ENCODE assay signal across 14 cellular contexts in the genomic region with DNA sequence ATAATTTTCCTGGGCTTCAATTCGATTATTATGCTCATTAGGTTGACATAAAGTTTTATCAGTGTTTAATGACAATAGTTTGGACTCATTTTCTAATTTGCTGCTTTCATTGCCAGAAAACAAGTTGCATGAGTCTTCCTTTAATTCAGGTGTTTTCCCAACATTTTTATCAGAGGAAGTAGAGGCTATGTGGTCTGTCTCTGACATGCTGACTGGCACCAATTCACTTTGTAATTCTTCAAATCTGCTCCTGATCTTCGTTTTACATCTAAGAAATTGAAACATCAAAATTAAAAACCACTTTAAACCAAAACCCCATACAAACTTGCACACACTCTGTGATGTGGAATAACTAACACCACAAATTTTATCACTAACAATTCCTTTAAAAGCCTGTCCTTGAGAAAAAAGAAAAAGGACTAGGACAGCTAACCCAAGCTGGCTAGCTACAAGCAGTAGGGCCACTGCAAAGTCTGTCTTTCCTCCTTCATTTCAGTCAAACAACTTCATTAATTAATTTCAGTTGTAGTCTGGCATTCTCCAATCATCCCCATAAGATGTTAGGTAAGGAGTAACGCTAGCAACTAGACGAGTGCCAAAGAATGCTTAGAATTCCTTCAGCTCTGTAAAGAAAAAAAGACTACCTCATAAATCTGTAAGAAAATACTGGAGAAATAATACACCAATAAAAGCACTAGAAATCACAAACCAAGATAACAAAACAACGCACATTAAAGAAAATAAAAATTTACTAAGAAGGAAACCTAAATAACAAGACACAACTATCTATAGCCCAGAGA. TPM values are rescaled to one million over a fixed set of nuclear protein-coding genes. Genes with fewer than 3 reads are reported as not detected.
DNase-seq lines count a peak whose midpoint lies in the region; ATAC-seq, FAIRE-seq and TF ChIP-seq lines count a peak whose summit lies in the region.
"Had no signal": no experiment of that assay in that cellular context is flagged by ENCODE, and none has a peak within 500 bp of the region (broad histone marks: within the 10 kb centered on the region; RNA-seq: fewer than 3 reads in every experiment).

No MANE protein-coding gene starts in this region.

- H3K4me2 ChIP-seq in GM23248 (ENCODE audit: unreplicated experiment) (peak overlapping the region; percentile 13), keratinocyte (ENCODE audit: control insufficient read depth, extremely low read depth, insufficient read depth, low read depth, low read length) (peak overlapping the region; percentile 25)

- in situ Hi-C loops in GM23248 (cut with MboI), result no loop called here

- no peak overlapping the region for H3K4me3 Mint-ChIP-seq in stimulated activated effector memory CD8-positive, alpha-beta T cell treated with anti-CD3 and anti-CD28 coated beads, Interleukin-12 subunit alpha, Interleukin-12 subunit beta, amount 100 ng/mL, for 72 hours

- 39 to 45% methylated on average over 5 of the region's 5 CpGs for WGBS in GM23248 (ENCODE audit: low coverage in 1 of 2, low lambda C conversion rate in 2 of 2, missing lambda C conversion rate in 2 of 2), 2 experiments

- no peaks in the 10 kb centered on the region for H3K9me1 ChIP-seq in keratinocyte (ENCODE audit: control insufficient read depth, extremely low read depth, insufficient read depth, low read length)

- H3K79me2 ChIP-seq in GM23248 (ENCODE audit: insufficient read depth) (peaks cover 92% of the 10 kb centered on the region), keratinocyte (ENCODE audit: control insufficient read depth, insufficient read depth, low read length) (peaks cover 39% of the 10 kb centered on the region)

- H3K9ac ChIP-seq in GM23248 (peak overlapping the region; percentile 7; the same call in 1 of the 2 replicates), keratinocyte (ENCODE audit: control insufficient read depth, extremely low read depth, insufficient read depth, low read length) (no peak overlapping the region), colonic mucosa (ENCODE audit: low read depth in 2 of 2, low read length in 2 of 2) (no peak overlapping the region)

- H3K4me1 ChIP-seq in GM23248 (ENCODE audit: insufficient read depth) (peaks cover 8% of the 10 kb centered on the region; the same call in 1 of the 2 replicates), keratinocyte (ENCODE audit: control insufficient read depth, extremely low read depth, insufficient read depth, low read length) (peaks cover 12% of the 10 kb centered on the region), colonic mucosa (peaks cover 4% of the 10 kb centered on the region)

- peak overlapping the region; percentile 13 for H3K27ac Mint-ChIP-seq in stimulated activated effector memory CD8-positive, alpha-beta T cell treated with anti-CD3 and anti-CD28 coated beads, Interleukin-12 subunit alpha, Interleukin-12 subunit beta, amount 100 ng/mL, for 72 hours

- ATAC-seq in stimulated activated effector memory CD8-positive, alpha-beta T cell treated with anti-CD3 and anti-CD28 coated beads, Interleukin-12 subunit alpha, Interleukin-12 subunit beta, amount 100 ng/mL, for 72 hours, result no peak
- ATAC-seq: GM12878 had no signal

- 0 out of 2 replicates have a peak, but pooled peaks cover 3% of the 10 kb centered on the region for H3F3A ChIP-seq in GM23248 (ENCODE audit: insufficient read depth)

- no peak overlapping the region for H3K4me3 ChIP-seq in GM23248
- no peak overlapping the region for H3K4me3 ChIP-seq in keratinocyte (ENCODE audit: control insufficient read depth in 2 of 3, extremely low read depth in 1 of 3, insufficient read depth in 2 of 3, low read depth in 1 of 3, low read length in 3 of 3)
- no peak overlapping the region for H3K4me3 ChIP-seq in colonic mucosa
- H3K4me3 ChIP-seq: adrenal gland, GM12878, heart right ventricle, lower lobe of right lung had no signal

- peaks cover 41% of the 10 kb centered on the region for H3K4me1 Mint-ChIP-seq in stimulated activated effector memory CD8-positive, alpha-beta T cell treated with anti-CD3 and anti-CD28 coated beads, Interleukin-12 subunit alpha, Interleukin-12 subunit beta, amount 100 ng/mL, for 72 hours

- no peaks in the 10 kb centered on the region for H3K9me3 ChIP-seq in GM23248 (ENCODE audit: low read depth)
- H3K9me3 ChIP-seq in keratinocyte (ENCODE audit: control insufficient read depth, low read depth, low read length), result no peaks in the 10 kb centered on the region
- H3K9me3 ChIP-seq in colonic mucosa, result no peaks in the 10 kb centered on the region
- H3K9me3 ChIP-seq: adrenal gland, lower lobe of right lung had no signal

- TF ChIP-seq CTCF in VCaP (conservative IDR thresholded peaks at IDR 0.05) (no peak), keratinocyte (optimal IDR thresholded peaks at IDR 0.05 in 1 of 3, IDR thresholded peaks at IDR 0.05 in 1 of 3, conservative IDR thresholded peaks at IDR 0.05 in 1 of 3; ENCODE audit: extremely low read depth in 1 of 3, insufficient read depth in 2 of 3, low read length in 3 of 3) (no peak), colonic mucosa (IDR thresholded peaks at IDR 0.05) (no peak)

- H3K9me2 ChIP-seq in GM23248 (ENCODE audit: insufficient read depth), result no peaks in the 10 kb centered on the region

- H4K20me1 ChIP-seq in GM23248 (ENCODE audit: insufficient read depth) (no peaks in the 10 kb centered on the region), keratinocyte (ENCODE audit: control insufficient read depth, extremely low read depth, insufficient read depth, low read length) (no peaks in the 10 kb centered on the region)

- H3K36me3 Mint-ChIP-seq in stimulated activated effector memory CD8-positive, alpha-beta T cell treated with anti-CD3 and anti-CD28 coated beads, Interleukin-12 subunit alpha, Interleukin-12 subunit beta, amount 100 ng/mL, for 72 hours, result peaks cover 40% of the 10 kb centered on the region

- FAIRE-seq in keratinocyte (lab: Jason Lieb, UNC) (peak; percentile 63), frontal cortex (lab: Jason Lieb, UNC) (no peak)
- FAIRE-seq: GM12878 had no signal

- H2AFZ ChIP-seq in GM23248 (no peak overlapping the region), keratinocyte (ENCODE audit: control insufficient read depth, low read length) (no peak overlapping the region)

- dilution Hi-C loops in keratinocyte (cut with MboI; ENCODE audit: extremely low pct_ligation_motif_present, low sequenced_read_pairs), result no loop called here

- intact Hi-C loops in colonic mucosa (cut with DNase I), result no loop called here

- H3K27me3 ChIP-seq in GM23248 (replicated peaks; ENCODE audit: insufficient read depth), result no peaks in the 10 kb centered on the region
- H3K27me3 ChIP-seq in keratinocyte (ENCODE audit: control insufficient read depth, extremely low read depth, insufficient read depth, low read length), result no peaks in the 10 kb centered on the region
- H3K27me3 ChIP-seq in colonic mucosa, result no peaks in the 10 kb centered on the region
- H3K27me3 ChIP-seq: adrenal gland, heart right ventricle had no signal

- H3K36me3 ChIP-seq in GM23248 (ENCODE audit: low read depth) (no peaks in the 10 kb centered on the region), keratinocyte (ENCODE audit: control insufficient read depth in 2 of 2, extremely low read depth in 1 of 2, insufficient read depth in 2 of 2, low read length in 2 of 2) (no peaks in the 10 kb centered on the region), colonic mucosa (no peaks in the 10 kb centered on the region)
- H3K36me3 ChIP-seq: adrenal gland, lower lobe of right lung had no signal

- H3K27ac ChIP-seq in GM23248 (peak overlapping the region; percentile 35), VCaP (peak overlapping the region; percentile 92), keratinocyte (ENCODE audit: control insufficient read depth, insufficient read depth, low read length) (no peak overlapping the region), colonic mucosa (no peak overlapping the region)
- H3K27ac ChIP-seq: adrenal gland, lower lobe of right lung had no signal

- peak; percentile 36 for DNase-seq in GM23248
- no peak for DNase-seq in keratinocyte (ENCODE audit: low read depth, low spot score)
- DNase-seq in stimulated activated effector memory CD8-positive, alpha-beta T cell treated with anti-CD3 and anti-CD28 coated beads, Interleukin-12 subunit alpha, Interleukin-12 subunit beta, amount 100 ng/mL, for 72 hours (ENCODE audit: low spot score in 2 of 2), result no peak
- DNase-seq in colonic mucosa, result no peak
- no peak for DNase-seq in frontal cortex (ENCODE audit: low spot score in 2 of 2)
- no peak for DNase-seq in DMS53 (lab: John Stamatoyannopoulos, UW)
- DNase-seq: activated CD8-positive, alpha-beta memory T cell treated with anti-CD3 and anti-CD28 coated beads for 24 hours; adrenal gland; effector CD4-positive, alpha-beta T cell; heart right ventricle; lower lobe of right lung; T-helper 2 cell had no signal

- no peaks in the 10 kb centered on the region for H3K9me3 Mint-ChIP-seq in stimulated activated effector memory CD8-positive, alpha-beta T cell treated with anti-CD3 and anti-CD28 coated beads, Interleukin-12 subunit alpha, Interleukin-12 subunit beta, amount 100 ng/mL, for 72 hours

RNA-seq across cellular contexts. Expression of gene CCDC186, which starts 10.7 kb away (rescaled TPM):
- total RNA-seq in GM23248 (2014; rRNA removed; shearing (Covaris generic)), result 9.8 and 12.3 TPM in 2 replicates
- 7.4 and 8.6 TPM in 2 replicates for polyA plus RNA-seq in GM23248 (2016; fragmentation: Nextera tagmentation; extraction: Ambion mirVana)
- 6.5 to 13.0 TPM (median 8.0 TPM) in 3 replicates for polyA plus RNA-seq in keratinocyte
- 203 TPM for polyA plus RNA-seq in keratinocyte (2011; ENCODE audit: low read depth)
- 4.3 and 8.1 TPM in 2 replicates for polyA plus RNA-seq in keratinocyte (2011; cell fraction: cytosol; rRNA removed)
- 15.1 and 21.3 TPM in 2 replicates for polyA plus RNA-seq in keratinocyte (2011; cell fraction: nucleus; rRNA removed)
- 8.5 and 20.3 TPM in 2 replicates for polyA plus RNA-seq in keratinocyte (2012; ENCODE audit: low replicate concordance)
- 1.8 to 14.5 TPM (median 6.7 TPM) in 3 replicates for polyA minus RNA-seq in keratinocyte
- polyA minus RNA-seq in keratinocyte (2011; cell fraction: cytosol; rRNA and poly(A)+ RNA removed), result 8.8 TPM
- 13.9 and 23.9 TPM in 2 replicates for polyA minus RNA-seq in keratinocyte (2011; cell fraction: nucleus; rRNA and poly(A)+ RNA removed)
- 10 to 100 TPM; 31.2 to 53.1 TPM for total RNA-seq in colonic mucosa
- 45.2 TPM for total RNA-seq in frontal cortex

RNA-seq across cellular contexts. Expression of gene TDRD1, which starts 15.9 kb away (rescaled TPM):
- not detected in 2 replicates for total RNA-seq in GM23248 (2014; rRNA removed; shearing (Covaris generic))
- polyA plus RNA-seq in GM23248 (2016; fragmentation: Nextera tagmentation; extraction: Ambion mirVana) (not detected in 2 replicates), keratinocyte (0.33 to 0.56 TPM (median 0.48 TPM) in 3 replicates)
- 0.19 TPM for polyA plus RNA-seq in keratinocyte (2011; ENCODE audit: low read depth)
- 0.17 and 0.27 TPM in 2 replicates for polyA plus RNA-seq in keratinocyte (2011; cell fraction: cytosol; rRNA removed)
- polyA plus RNA-seq in keratinocyte (2011; cell fraction: nucleus; rRNA removed), result 0.29 and 0.60 TPM in 2 replicates
- polyA plus RNA-seq in keratinocyte (2012; ENCODE audit: low replicate concordance), result 0.14 and 0.40 TPM in 2 replicates
- 0.13 to 1.7 TPM (median 0.53 TPM) in 3 replicates for polyA minus RNA-seq in keratinocyte
- 1.3 TPM for polyA minus RNA-seq in keratinocyte (2011; cell fraction: cytosol; rRNA and poly(A)+ RNA removed)
- 0.84 and 1.2 TPM in 2 replicates for polyA minus RNA-seq in keratinocyte (2011; cell fraction: nucleus; rRNA and poly(A)+ RNA removed)
- total RNA-seq in colonic mucosa (under 1 TPM; 0.05 to 0.57 TPM), frontal cortex (0.41 TPM)
- total RNA-seq: GM12878 had no signal

Comparison
In these comparisons a context has a peak if more than half of its experiments do, and no peak if none do; other contexts are left out.
1. H3K27ac ChIP-seq: peak in GM23248 (single experiment) and VCaP (single experiment); none in keratinocyte (single experiment) and colonic mucosa (single experiment).